Comparison of ENCODE assay signal across 9 cellular contexts in the genomic region with DNA sequence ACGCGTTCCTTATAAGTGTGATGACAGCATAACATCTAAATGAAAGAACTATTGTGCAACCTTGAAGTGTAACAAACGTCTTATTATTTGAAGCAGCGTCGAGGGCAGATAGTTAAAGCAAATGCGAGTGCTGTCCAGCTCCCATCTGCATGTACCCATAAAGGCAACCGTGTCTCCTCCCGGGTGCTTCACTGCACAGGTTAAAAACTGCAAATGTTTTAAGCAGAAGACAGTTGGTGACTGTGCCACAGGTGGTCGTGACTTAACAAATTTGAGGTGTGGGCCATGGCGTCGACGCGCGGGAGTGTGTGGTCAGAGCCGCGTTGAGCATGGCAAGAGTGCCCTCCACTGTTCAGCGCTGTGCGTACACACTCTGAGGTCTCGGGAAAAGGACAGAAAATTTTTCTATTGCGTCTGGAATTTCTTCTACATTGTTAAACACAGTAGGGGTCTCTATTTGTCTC. TPM values are rescaled to one million over a fixed set of nuclear protein-coding genes. Genes with fewer than 3 reads are reported as not detected.
A peak's percentile ranks its signal among the peaks of the same experiment; 100 is the strongest.
DNase-seq lines count a peak whose midpoint lies in the region; ATAC-seq, FAIRE-seq and TF ChIP-seq lines count a peak whose summit lies in the region.
"Had no signal": no experiment of that assay in that cellular context is flagged by ENCODE, and none has a peak within 500 bp of the region (broad histone marks: within the 10 kb centered on the region; RNA-seq: fewer than 3 reads in every experiment).

No MANE protein-coding gene starts in this region.

- H3K36me3 ChIP-seq in BJ (ENCODE audit: control insufficient read depth, insufficient read depth, low read length) (no peaks in the 10 kb centered on the region), iPS-15b (ENCODE audit: control insufficient read depth, insufficient read depth, low read length) (no peaks in the 10 kb centered on the region)

- H3K9ac ChIP-seq in iPS-15b (ENCODE audit: low read depth, low read length): no peak overlapping the region

- H3K4me3 ChIP-seq in BJ (ENCODE audit: low read depth, low read length) (no peak overlapping the region), iPS-15b (ENCODE audit: low read depth, low read length) (peak overlapping the region; percentile 54)

- ATAC-seq in HG02763 (IDR thresholded peaks at IDR 0.05; ENCODE audit: unreplicated experiment): no peak
- no peak for ATAC-seq in HG03159 (IDR thresholded peaks at IDR 0.05; ENCODE audit: unreplicated experiment)
- ATAC-seq in HG03039 (IDR thresholded peaks at IDR 0.05; ENCODE audit: unreplicated experiment): no peak

- CTCF ChIA-PET in BJ (lab: Yijun Ruan, JAX): no interaction called here

- POLR2A ChIA-PET in BJ (lab: Charles Lee): no interaction called here

- H3K27me3 ChIP-seq in BJ (ENCODE audit: control insufficient read depth, insufficient read depth, low read length): peaks cover 10% of the 10 kb centered on the region
- H3K27me3 ChIP-seq in iPS-15b (ENCODE audit: control insufficient read depth, insufficient read depth, low read length): peaks cover 6% of the 10 kb centered on the region

- peaks cover 52% of the 10 kb centered on the region for H3K4me1 ChIP-seq in iPS-15b (ENCODE audit: control insufficient read depth, insufficient read depth, low read length)

- no peaks in the 10 kb centered on the region for H3K9me3 ChIP-seq in iPS-15b (ENCODE audit: control insufficient read depth, insufficient read depth, low read length)

- DNase-seq in BJ (ENCODE audit: low read depth): no peak
- peak; percentile 3 for DNase-seq in HTR-8/SVneo (ENCODE audit: insufficient read length, low spot score)
- peak; percentile 53 for DNase-seq in SK-N-DZ (ENCODE audit: low spot score)
- DNase-seq in stimulated activated CD8-positive, alpha-beta memory T cell treated with anti-CD3 and anti-CD28 coated beads, Interleukin-4, amount 100 ng/mL, for 48 hours: no peak
- DNase-seq: activated naive CD8-positive, alpha-beta T cell treated with anti-CD3 and anti-CD28 coated beads, Interleukin-2, amount 10 ng/mL, durations not matched to agents 7 days and 5 days had no signal

- peak; percentile 27; the same call in 1 of the 2 replicates for TF ChIP-seq CTCF in BJ (IDR thresholded peaks at IDR 0.05; ENCODE audit: insufficient read depth, low read depth, low read length)

- no peak for FAIRE-seq in HTR-8/SVneo (lab: Jason Lieb, UNC)

RNA-seq across cellular contexts. Expression of a gene that starts 6.4 kb away (rescaled TPM):
- not detected in 2 replicates for polyA plus RNA-seq in BJ (2011; rRNA removed)
- not detected in 2 replicates for polyA minus RNA-seq in BJ (2011; rRNA and poly(A)+ RNA removed)
- 0.16 and 0.50 TPM in 2 replicates for polyA plus RNA-seq in SK-N-DZ (2014; cell fraction: cytosol; rRNA removed)
- 0.07 and 2.8 TPM in 2 replicates for polyA plus RNA-seq in SK-N-DZ (2014; cell fraction: nucleus; rRNA removed)

Comparison
In these comparisons a context has a peak if more than half of its experiments do, and no peak if none do; other contexts are left out.
1. DNase-seq: peak in HTR-8/SVneo (single experiment) and SK-N-DZ (single experiment); none in BJ (single experiment) and stimulated activated CD8-positive, alpha-beta memory T cell treated with anti-CD3 and anti-CD28 coated beads, Interleukin-4, amount 100 ng/mL, for 48 hours (single experiment).